In the genomic region with DNA sequence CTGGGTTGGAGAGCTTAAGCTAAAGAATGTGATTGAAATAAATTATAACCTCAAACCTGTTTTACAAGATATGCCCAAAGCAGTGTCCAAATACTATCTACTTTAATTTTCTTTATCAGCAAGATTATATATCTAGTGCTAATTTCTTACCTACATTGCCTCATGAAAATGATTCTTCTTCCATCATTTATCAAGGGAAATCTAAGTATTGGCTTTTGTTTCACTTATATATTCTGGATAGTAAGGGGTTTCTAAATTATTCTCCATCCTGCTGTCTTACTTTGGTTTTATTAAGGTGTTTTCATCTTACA, we compare ENCODE assay signal across 11 cellular contexts.
DNase-seq lines count a peak whose midpoint lies in the region; ATAC-seq and TF ChIP-seq lines count a peak whose summit lies in the region.
"Had no signal": no experiment of that assay in that cellular context is flagged by ENCODE, and none has a peak within 500 bp of the region (broad histone marks: within the 10 kb centered on the region; RNA-seq: fewer than 3 reads in every experiment).

No MANE protein-coding gene starts in this region.

- H4K20me1 ChIP-seq in OCI-LY7 (ENCODE audit: insufficient read depth, low read length) (no peaks in the 10 kb centered on the region), MM.1S (ENCODE audit: insufficient read depth, low read length) (no peaks in the 10 kb centered on the region)

- no peaks in the 10 kb centered on the region for H3F3A ChIP-seq in MM.1S (ENCODE audit: insufficient read depth, low read length)

- H3K9me3 Mint-ChIP-seq in natural killer cell (no peaks in the 10 kb centered on the region), endothelial cell (ENCODE audit: unreplicated experiment) (no peaks in the 10 kb centered on the region)
- H3K9me3 Mint-ChIP-seq in natural killer cell treated with Interleukin-12 subunit alpha and Interleukin-12 subunit beta and Interleukin-15 and Interleukin-18, amount 100 ng/mL, for 72 hours: no peaks in the 10 kb centered on the region
- H3K9me3 Mint-ChIP-seq: GM23338 had no signal

- no peaks in the 10 kb centered on the region for H3K4me1 ChIP-seq in OCI-LY7 (ENCODE audit: insufficient read depth, low read length, poor library complexity, severe bottlenecking)
- no peaks in the 10 kb centered on the region for H3K4me1 ChIP-seq in MM.1S (ENCODE audit: low read length)

- ATAC-seq in natural killer cell: no peak
- no peak for ATAC-seq in natural killer cell treated with Interleukin-12 subunit alpha and Interleukin-12 subunit beta and Interleukin-15 and Interleukin-18, amount 100 ng/mL, for 72 hours
- ATAC-seq in HG03457 (IDR thresholded peaks at IDR 0.05; ENCODE audit: unreplicated experiment): no peak

- H3K9me3 ChIP-seq in OCI-LY7 (ENCODE audit: low read length) (no peaks in the 10 kb centered on the region), MM.1S (replicated peaks; ENCODE audit: insufficient read depth, low read length) (no peaks in the 10 kb centered on the region)

- H3K4me3 Mint-ChIP-seq in natural killer cell: no peak overlapping the region
- H3K4me3 Mint-ChIP-seq in natural killer cell treated with Interleukin-12 subunit alpha and Interleukin-12 subunit beta and Interleukin-15 and Interleukin-18, amount 100 ng/mL, for 72 hours: no peak overlapping the region
- H3K4me3 Mint-ChIP-seq in endothelial cell (ENCODE audit: unreplicated experiment): no peak overlapping the region
- H3K4me3 Mint-ChIP-seq: GM23338 had no signal

- DNase-seq in natural killer cell (no peak), OCI-LY7 (ENCODE audit: low spot score) (no peak), endothelial cell (ENCODE audit: low spot score) (no peak), NCI-H2196 treated with DMSO at 0.1 percent for 48 hours (lab: John Stamatoyannopoulos, UW; ENCODE audit: unreplicated experiment) (no peak), MM.1S (no peak)
- no peak for DNase-seq in natural killer cell treated with Interleukin-12 subunit alpha and Interleukin-12 subunit beta and Interleukin-15 and Interleukin-18, amount 100 ng/mL, for 72 hours (ENCODE audit: low spot score)
- DNase-seq in stimulated activated CD8-positive, alpha-beta memory T cell treated with anti-CD3 and anti-CD28 coated beads, Interleukin-4, amount 100 ng/mL, for 48 hours: no peak
- DNase-seq: NCI-H524 treated with DMSO at 0.1 percent for 48 hours had no signal

- H3K27me3 Mint-ChIP-seq in natural killer cell (ENCODE audit: low read depth in 2 of 2) (peaks cover 4 to 16% of the 10 kb centered on the region in 2 donors), endothelial cell (ENCODE audit: unreplicated experiment) (peaks cover 4% of the 10 kb centered on the region)
- H3K27me3 Mint-ChIP-seq in natural killer cell treated with Interleukin-12 subunit alpha and Interleukin-12 subunit beta and Interleukin-15 and Interleukin-18, amount 100 ng/mL, for 72 hours: peaks cover 0 to 15% of the 10 kb centered on the region in 2 donors

- H3K36me3 Mint-ChIP-seq in natural killer cell (no peaks in the 10 kb centered on the region), endothelial cell (ENCODE audit: low read depth, unreplicated experiment) (no peaks in the 10 kb centered on the region)
- no peaks in the 10 kb centered on the region for H3K36me3 Mint-ChIP-seq in natural killer cell treated with Interleukin-12 subunit alpha and Interleukin-12 subunit beta and Interleukin-15 and Interleukin-18, amount 100 ng/mL, for 72 hours

- BruUV-seq in OCI-LY7 (replicated peaks; lab: Mats Ljungman, UMichigan): no TSS peak

- no peaks in the 10 kb centered on the region for H3K27me3 ChIP-seq in MM.1S (replicated peaks; ENCODE audit: insufficient read depth, low read length)

- CTCF ChIA-PET in OCI-LY7 (lab: Charles Lee; ENCODE audit: unreplicated experiment): no interaction called here

- H3K36me3 ChIP-seq in OCI-LY7 (ENCODE audit: insufficient read depth, low read length) (no peaks in the 10 kb centered on the region), MM.1S (replicated peaks; ENCODE audit: insufficient read depth, low read length) (no peaks in the 10 kb centered on the region)

- POLR2A ChIA-PET in OCI-LY7 (lab: Charles Lee): interaction anchor here (0.6 to 0.7 kb wide), 2 partner anchors 80 to 674 kb away, joined by 3 read pairs; no protein-coding TSS in a partner anchor

- intact Hi-C loops in natural killer cell (cut with micrococcal nuclease) (loop anchor here (2.0 to 5.0 kb wide), 4 partner anchors 537 to 961 kb away; no protein-coding TSS in a partner anchor), OCI-LY7 (cut with micrococcal nuclease; ENCODE audit: unreplicated experiment) (loop anchor here (1.0 to 10.0 kb wide), 5 partner anchors 538 to 961 kb away; a partner anchor contains a TSS)

- TF ChIP-seq CTCF in natural killer cell (IDR thresholded peaks at IDR 0.05) (peak; percentile 37), OCI-LY7 (conservative IDR thresholded peaks at IDR 0.05; ENCODE audit: low read length) (peak; percentile 40; the same call in 1 of the 2 replicates), endothelial cell (IDR thresholded peaks at IDR 0.05; ENCODE audit: unreplicated experiment) (peak; percentile 60), MM.1S (IDR thresholded peaks at IDR 0.05; ENCODE audit: low read length) (no peak)

- H3K27ac Mint-ChIP-seq in natural killer cell (no peak overlapping the region), endothelial cell (ENCODE audit: unreplicated experiment) (no peak overlapping the region)
- H3K27ac Mint-ChIP-seq in natural killer cell treated with Interleukin-12 subunit alpha and Interleukin-12 subunit beta and Interleukin-15 and Interleukin-18, amount 100 ng/mL, for 72 hours: no peak overlapping the region
- H3K27ac Mint-ChIP-seq: GM23338 had no signal

- H3K4me2 ChIP-seq in OCI-LY7 (ENCODE audit: low read length): no peak overlapping the region
- no peak overlapping the region for H3K4me2 ChIP-seq in MM.1S (ENCODE audit: low read depth, low read length)
- H3K4me2 ChIP-seq: GM23338 had no signal

- H3K9me2 ChIP-seq in OCI-LY7 (ENCODE audit: insufficient read depth, low read length): no peaks in the 10 kb centered on the region
- no peaks in the 10 kb centered on the region for H3K9me2 ChIP-seq in MM.1S (replicated peaks; ENCODE audit: insufficient read depth, low read length)

- no peak overlapping the region for H3K27ac ChIP-seq in OCI-LY7 (ENCODE audit: low read depth, low read length, poor library complexity, severe bottlenecking)
- H3K27ac ChIP-seq in MM.1S (ENCODE audit: low read length): no peak overlapping the region
- H3K27ac ChIP-seq: SK-N-MC had no signal

- H2AFZ ChIP-seq in OCI-LY7 (ENCODE audit: low read length) (no peak overlapping the region), MM.1S (ENCODE audit: low read length) (no peak overlapping the region)
- H2AFZ ChIP-seq: GM23338 had no signal

- no peak overlapping the region for H3K4me3 ChIP-seq in OCI-LY7 (ENCODE audit: low read depth, low read length, poor library complexity, severe bottlenecking)
- H3K4me3 ChIP-seq in MM.1S (ENCODE audit: low read length): no peak overlapping the region
- H3K4me3 ChIP-seq: GM23338, SK-N-MC had no signal

- no peak overlapping the region for H3K9ac ChIP-seq in MM.1S (ENCODE audit: low read length)

- H3K4me1 Mint-ChIP-seq in natural killer cell (no peaks in the 10 kb centered on the region), endothelial cell (ENCODE audit: unreplicated experiment) (peaks cover 4% of the 10 kb centered on the region)
- peaks cover 2 to 3% of the 10 kb centered on the region in 2 donors for H3K4me1 Mint-ChIP-seq in natural killer cell treated with Interleukin-12 subunit alpha and Interleukin-12 subunit beta and Interleukin-15 and Interleukin-18, amount 100 ng/mL, for 72 hours (ENCODE audit: low read depth in 2 of 2)

- H3K79me2 ChIP-seq in OCI-LY7 (ENCODE audit: insufficient read depth, low read depth, low read length) (no peaks in the 10 kb centered on the region), MM.1S (ENCODE audit: low read length) (no peaks in the 10 kb centered on the region)
